Comparison of ENCODE assay signal across 12 cellular contexts in genomic region chr7:30562498-30562897, GRCh38. TPM values are rescaled to one million over a fixed set of nuclear protein-coding genes. Genes with fewer than 3 reads are reported as not detected.
DNase-seq lines count a peak whose midpoint lies in the region; ATAC-seq and TF ChIP-seq lines count a peak whose summit lies in the region.
"Had no signal": no experiment of that assay in that cellular context is flagged by ENCODE, and none has a peak within 500 bp of the region (broad histone marks: within the 10 kb centered on the region; RNA-seq: fewer than 3 reads in every experiment).

No MANE protein-coding gene starts in this region.

- no peak overlapping the region for H3K4me3 Mint-ChIP-seq in type B pancreatic cell

- peaks cover 14% of the 10 kb centered on the region for H3K36me3 Mint-ChIP-seq in type B pancreatic cell

- H3K4me1 Mint-ChIP-seq in type B pancreatic cell (ENCODE audit: unreplicated experiment): peaks cover 21% of the 10 kb centered on the region

- ATAC-seq in GM21786 (IDR thresholded peaks at IDR 0.05; ENCODE audit: unreplicated experiment): no peak

- H3K27ac Mint-ChIP-seq in type B pancreatic cell: no peak overlapping the region

- no peaks in the 10 kb centered on the region for H3K9me3 Mint-ChIP-seq in type B pancreatic cell

- peak; percentile 77 for DNase-seq in COR-L47 (lab: John Stamatoyannopoulos, UW)
- DNase-seq in M059J (ENCODE audit: low read depth): peak; percentile 40
- DNase-seq in amniotic epithelial cell (ENCODE audit: low read depth): peak; percentile 24
- DNase-seq in hepatic stellate cell (ENCODE audit: low spot score): peak; percentile 20
- no peak for DNase-seq in activated CD4-positive, alpha-beta T cell treated with anti-CD3 and anti-CD28 coated beads for 48 hours
- no peak for DNase-seq in A172 (ENCODE audit: low spot score)
- no peak for DNase-seq in type B pancreatic cell (ENCODE audit: extremely low spot score, unreplicated experiment)
- DNase-seq: activated CD8-positive, alpha-beta memory T cell treated with anti-CD3 and anti-CD28 coated beads, Interleukin-2, amount 50 U/mL, for 4 hours; foreskin keratinocyte; stimulated activated CD4-positive, alpha-beta T cell treated with anti-CD3 and anti-CD28 coated beads, Interleukin-4, amount 100 ng/mL, for 24 hours; T-helper 9 cell had no signal

- H3K27me3 Mint-ChIP-seq in type B pancreatic cell: no peaks in the 10 kb centered on the region

- TF ChIP-seq CTCF in type B pancreatic cell (conservative IDR thresholded peaks at IDR 0.05): no peak

RNA-seq across cellular contexts. Expression of gene GARS1, which starts 32.2 kb away (rescaled TPM):
- 91.7 and 97.2 TPM in 2 replicates for total RNA-seq in M059J (2014; rRNA removed; shearing (Covaris generic))
- total RNA-seq in A172 (2014; rRNA removed; shearing (Covaris generic)): 122 and 139 TPM in 2 replicates
- total RNA-seq in type B pancreatic cell (ENCODE audit: low replicate concordance): 111 and 157 TPM in 2 replicates

RNA-seq across cellular contexts. Expression of gene GGCT, which starts 57.9 kb away (rescaled TPM):
- 42.7 and 68.0 TPM in 2 replicates for total RNA-seq in M059J (2014; rRNA removed; shearing (Covaris generic))
- total RNA-seq in A172 (2014; rRNA removed; shearing (Covaris generic)): 121 and 147 TPM in 2 replicates
- 72.6 and 105 TPM in 2 replicates for total RNA-seq in type B pancreatic cell (ENCODE audit: low replicate concordance)

Comparison
In these comparisons a context has a peak if more than half of its experiments do, and no peak if none do; other contexts are left out.
1. DNase-seq: peak in COR-L47 (single experiment), M059J (single experiment), amniotic epithelial cell (single experiment) and hepatic stellate cell (single experiment); none in activated CD4-positive, alpha-beta T cell treated with anti-CD3 and anti-CD28 coated beads for 48 hours (single experiment), A172 (single experiment) and type B pancreatic cell (single experiment).